ENCODE assay signal across 24 cellular contexts in genomic region chr15:80581976-80582375, GRCh38.
DNase-seq lines count a peak whose midpoint lies in the region; ATAC-seq and TF ChIP-seq lines count a peak whose summit lies in the region.
"Had no signal": no experiment of that assay in that cellular context is flagged by ENCODE, and none has a peak within 500 bp of the region (broad histone marks: within the 10 kb centered on the region; RNA-seq: fewer than 3 reads in every experiment).

No MANE protein-coding gene starts in this region.

- no peaks in the 10 kb centered on the region for H4K20me1 ChIP-seq in HCT116 (ENCODE audit: insufficient read depth)
- H4K20me1 ChIP-seq: BLaER1 had no signal

- H2AK5ac ChIP-seq in mesenchymal stem cell (ENCODE audit: low read length, severe bottlenecking): no peak overlapping the region

- no peak overlapping the region for H4K8ac ChIP-seq in mesenchymal stem cell (ENCODE audit: low read length)

- H3K79me2 ChIP-seq in HCT116 (ENCODE audit: insufficient read depth, low read length): no peaks in the 10 kb centered on the region

- CTCF ChIA-PET in HCT116 (lab: Charles Lee): no interaction called here

- H3K9me2 ChIP-seq in HCT116 (ENCODE audit: insufficient read depth): no peaks in the 10 kb centered on the region

- H3K9me3 ChIP-seq in HCT116 (ENCODE audit: control insufficient read depth in 1 of 2, insufficient read depth in 1 of 2, low read depth in 1 of 2, low read length in 2 of 2) (no peaks in the 10 kb centered on the region), RWPE2 (ENCODE audit: severe bottlenecking) (no peaks in the 10 kb centered on the region), mesenchymal stem cell (ENCODE audit: control insufficient read depth, low read length) (no peaks in the 10 kb centered on the region)
- H3K9me3 ChIP-seq: ascending aorta, BLaER1, pancreas had no signal

- TF ChIP-seq RAD21 in HCT116 (IDR thresholded peaks at IDR 0.05; ENCODE audit: low read depth): no peak

- TF ChIP-seq POLR2A in HCT116 (IDR thresholded peaks at IDR 0.05; ENCODE audit: borderline replicate concordance, extremely low read depth, insufficient read depth, insufficient read length): no peak

- H3K36me3 ChIP-seq in HCT116 (ENCODE audit: control insufficient read depth in 1 of 2, insufficient read depth in 2 of 2, low read length in 2 of 2) (no peaks in the 10 kb centered on the region), RWPE2 (ENCODE audit: low read depth) (no peaks in the 10 kb centered on the region), mesenchymal stem cell (ENCODE audit: control insufficient read depth in 1 of 2, insufficient read depth in 2 of 2, low read depth in 1 of 2, low read length in 2 of 2) (peaks cover 53 to 61% of the 10 kb centered on the region in 2 experiments)
- H3K36me3 ChIP-seq: ascending aorta, pancreas had no signal

- no peak overlapping the region for H3K18ac ChIP-seq in mesenchymal stem cell (ENCODE audit: low read depth in 1 of 2, low read length in 2 of 2)

- H2BK120ac ChIP-seq in mesenchymal stem cell (ENCODE audit: low read depth, low read length): no peak overlapping the region

- H3K4me3 ChIP-seq in HCT116 (replicated peaks in 1 of 2; ENCODE audit: low read depth in 1 of 2, low read length in 2 of 2) (no peak overlapping the region), RWPE2 (ENCODE audit: severe bottlenecking) (no peak overlapping the region), mesenchymal stem cell (ENCODE audit: insufficient read depth in 1 of 2, low read depth in 1 of 2, low read length in 2 of 2) (no peak overlapping the region)
- H3K4me3 ChIP-seq: ascending aorta, BLaER1, pancreas, SK-N-MC had no signal

- RAD21 ChIA-PET in HCT116 (lab: Charles Lee; ENCODE audit: low non-redundant PET in 1 of 2, low total read pairs in 2 of 2, uncharacterized antibody in 2 of 2, unreplicated experiment in 2 of 2): no interaction called here

- H4K91ac ChIP-seq in mesenchymal stem cell (ENCODE audit: low read length): no peak overlapping the region

- no peaks in the 10 kb centered on the region for H3K79me1 ChIP-seq in mesenchymal stem cell (replicated peaks; ENCODE audit: low read length, poor library complexity, severe bottlenecking)

- H3K27me3 ChIP-seq in HCT116 (ENCODE audit: insufficient read depth, low read length) (no peaks in the 10 kb centered on the region), RWPE2 (ENCODE audit: insufficient read depth, poor library complexity, severe bottlenecking) (no peaks in the 10 kb centered on the region), mesenchymal stem cell (ENCODE audit: control insufficient read depth in 1 of 2, insufficient read depth in 1 of 2, low read length in 2 of 2) (no peaks in the 10 kb centered on the region)
- H3K27me3 ChIP-seq: ascending aorta, BLaER1, pancreas had no signal

- no peak overlapping the region for H2BK12ac ChIP-seq in mesenchymal stem cell (ENCODE audit: low read length in 2 of 2)

- no peak overlapping the region for H3K4ac ChIP-seq in mesenchymal stem cell (ENCODE audit: low read depth in 1 of 2, low read length in 2 of 2)

- no peak overlapping the region for H2BK5ac ChIP-seq in mesenchymal stem cell (ENCODE audit: low read depth, low read length, poor library complexity, severe bottlenecking)

- 76% methylated on average over 6 of the region's 7 CpGs for WGBS in mesenchymal stem cell

- no peak overlapping the region for H2BK15ac ChIP-seq in mesenchymal stem cell (ENCODE audit: low read depth, poor library complexity, severe bottlenecking)

- H3K9ac ChIP-seq in HCT116 (ENCODE audit: low read length) (no peak overlapping the region), mesenchymal stem cell (ENCODE audit: low read length) (peak overlapping the region; percentile 26)
- H3K9ac ChIP-seq: BLaER1 had no signal

- no peak for TF ChIP-seq CTCF in HCT116 (IDR thresholded peaks at IDR 0.05 in 2 of 3, conservative IDR thresholded peaks at IDR 0.05 in 1 of 3; ENCODE audit: borderline replicate concordance in 1 of 3, insufficient read depth in 1 of 3, low read depth in 2 of 3, low read length in 2 of 3)
- TF ChIP-seq CTCF in RWPE2 (IDR thresholded peaks at IDR 0.05; ENCODE audit: poor library complexity, severe bottlenecking): no peak

- H3K27ac ChIP-seq in HCT116 (ENCODE audit: low read depth, low read length): no peak overlapping the region
- peak overlapping the region; percentile 97 for H3K27ac ChIP-seq in RWPE2 (ENCODE audit: poor library complexity, severe bottlenecking)
- H3K27ac ChIP-seq in mesenchymal stem cell (ENCODE audit: low read length, poor library complexity, severe bottlenecking): no peak overlapping the region
- H3K27ac ChIP-seq: ascending aorta, BLaER1, pancreas, SK-N-MC had no signal

- no TSS peak for BruUV-seq in HCT116 (replicated peaks; lab: Mats Ljungman, UMichigan)

- H3K23ac ChIP-seq in mesenchymal stem cell (ENCODE audit: low read length in 2 of 2): no peak overlapping the region

- POLR2A ChIA-PET in HCT116 (lab: Charles Lee): no interaction called here

- H3K4me2 ChIP-seq in HCT116 (ENCODE audit: low read length) (peak overlapping the region; percentile 13; the same call in 1 of the 2 replicates), mesenchymal stem cell (ENCODE audit: low read length, poor library complexity, severe bottlenecking) (no peak overlapping the region)
- H3K4me2 ChIP-seq: BLaER1 had no signal

- no peak for DNase-seq in HCT116 (ENCODE audit: low read depth, low spot score)
- DNase-seq in RWPE2 (ENCODE audit: low spot score): peak; percentile 88
- DNase-seq in mesenchymal stem cell: peak; percentile 60
- DNase-seq in activated CD8-positive, alpha-beta memory T cell treated with anti-CD3 and anti-CD28 coated beads for 24 hours: no peak
- DNase-seq in NCI-H446 treated with DMSO at 0.1 percent for 48 hours (lab: John Stamatoyannopoulos, UW): no peak
- DNase-seq in DMS153 (lab: John Stamatoyannopoulos, UW): no peak
- DNase-seq: activated CD8-positive, alpha-beta T cell treated with anti-CD3 and anti-CD28 coated beads for 36 hours; activated effector memory CD4-positive, alpha-beta T cell treated with Interleukin-2 at 50 U/mL for 16 hours; COR-L47; cortex of kidney; DMS79 treated with DMSO at 0.1 percent for 48 hours; NCI-H1105; NCI-H1930; NCI-H69; nephron progenitor cell; pancreas; RPMI8226; stimulated activated naive CD4-positive, alpha-beta T cell treated with Interleukin-2 at 50 U/mL for 16 hours had no signal

- 0 out of 2 replicates have a peak, but pooled peaks have one; percentile 21 for ATAC-seq in HCT116
- ATAC-seq in RWPE2 (ENCODE audit: low read depth): peak; percentile 1; the same call in 1 of the 3 replicates
- peak; percentile 37 for ATAC-seq in esophagus mucosa
- no peak for ATAC-seq in GM21717 (IDR thresholded peaks at IDR 0.05; ENCODE audit: unreplicated experiment)
- ATAC-seq: activated CD8-positive, alpha-beta T cell treated with anti-CD3 and anti-CD28 coated beads for 36 hours; pancreas; sciatic nerve had no signal

- intact Hi-C loops in HCT116 (cut with micrococcal nuclease): no loop called here

- peaks cover 5 to 35% of the 10 kb centered on the region in 2 experiments; a peak in 3 of 4 replicates for H3K4me1 ChIP-seq in HCT116 (ENCODE audit: control insufficient read depth in 1 of 2, insufficient read depth in 2 of 2, low read length in 2 of 2)
- H3K4me1 ChIP-seq in RWPE2 (ENCODE audit: insufficient read depth, poor library complexity, severe bottlenecking): peaks cover 57% of the 10 kb centered on the region
- H3K4me1 ChIP-seq in mesenchymal stem cell (ENCODE audit: control insufficient read depth, insufficient read depth, low read depth, low read length): peaks cover 22% of the 10 kb centered on the region
- H3K4me1 ChIP-seq: ascending aorta, pancreas had no signal

- H3K14ac ChIP-seq in mesenchymal stem cell (ENCODE audit: low read length in 2 of 2): no peak overlapping the region

- no peak overlapping the region for H2AFZ ChIP-seq in HCT116 (ENCODE audit: low read depth, low read length, poor library complexity, severe bottlenecking)
- no peak overlapping the region for H2AFZ ChIP-seq in mesenchymal stem cell (ENCODE audit: low read depth, low read length)

TF ChIP-seq in HCT116, 20 proteins besides CTCF, POLR2A, EP300 and RAD21 (continues in another document):
- TF ChIP-seq ELF1 (IDR thresholded peaks at IDR 0.05; ENCODE audit: borderline replicate concordance, low read depth) (no peak), ZBTB33 (IDR thresholded peaks at IDR 0.05; ENCODE audit: extremely low read depth, insufficient replicate concordance, low read length) (no peak), ATF3 (IDR thresholded peaks at IDR 0.05) (no peak), TCF7L2 (IDR thresholded peaks at IDR 0.05; ENCODE audit: borderline replicate concordance, extremely low read depth, insufficient read depth, insufficient read length) (no peak), MAX (IDR thresholded peaks at IDR 0.05) (no peak), JUND (IDR thresholded peaks at IDR 0.05) (no peak), YY1 (IDR thresholded peaks at IDR 0.05; ENCODE audit: extremely low read depth, insufficient replicate concordance, low read depth, low read length) (no peak), CBX3 (IDR thresholded peaks at IDR 0.05; ENCODE audit: low read depth) (no peak), CEBPB (IDR thresholded peaks at IDR 0.05; ENCODE audit: low read depth) (no peak), EGR1 (IDR thresholded peaks at IDR 0.05; ENCODE audit: low read depth) (no peak)

Comparison
In these comparisons a context has a peak if more than half of its experiments do, and no peak if none do; other contexts are left out.
1. DNase-seq: peak in RWPE2 (single experiment) and mesenchymal stem cell (single experiment); none in HCT116 (single experiment), activated CD8-positive, alpha-beta memory T cell treated with anti-CD3 and anti-CD28 coated beads for 24 hours (single experiment), NCI-H446 treated with DMSO at 0.1 percent for 48 hours (single experiment) and DMS153 (single experiment).